16 cellular contexts compared by ENCODE assay signal in the genomic region with DNA sequence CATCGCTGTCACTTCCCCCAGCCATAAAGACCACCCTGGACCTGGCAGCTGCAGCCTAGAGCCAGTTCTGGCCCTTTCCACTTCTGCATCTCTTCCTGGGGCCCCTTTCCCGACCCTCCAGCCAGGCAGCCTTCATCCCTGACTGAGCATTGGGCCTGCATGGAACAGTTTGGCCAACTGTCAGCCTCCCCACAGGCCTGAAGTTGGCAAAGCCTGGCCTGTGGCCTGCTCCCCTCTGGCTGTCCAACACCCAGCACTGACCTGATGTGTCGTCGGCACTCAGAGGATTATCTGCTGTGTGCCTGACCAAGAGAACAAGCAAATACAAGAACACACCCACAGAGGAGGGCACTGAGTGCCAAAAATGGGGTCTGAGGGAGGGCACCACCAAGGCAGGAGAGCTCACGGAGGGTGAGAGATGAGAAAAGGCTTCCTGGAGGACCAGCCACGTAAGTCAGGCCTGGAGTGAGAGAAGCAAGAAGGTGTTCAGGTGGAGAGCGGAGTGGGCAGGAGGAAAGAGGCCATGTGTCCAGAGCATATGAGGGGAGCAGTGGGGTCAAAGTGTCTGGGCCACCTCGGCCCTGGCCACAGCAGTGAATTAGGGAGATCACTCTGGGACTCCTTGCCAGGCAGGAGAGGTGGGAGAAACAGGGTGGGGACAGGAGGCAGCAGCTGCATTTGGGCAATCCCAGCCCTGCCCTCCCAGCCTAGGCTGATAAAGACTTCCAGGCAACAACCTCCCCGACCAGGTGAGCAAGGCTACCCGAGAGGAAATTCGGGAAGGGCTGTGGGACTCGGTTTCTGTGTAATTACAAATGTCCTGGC. TPM values are rescaled to one million over a fixed set of nuclear protein-coding genes. Genes with fewer than 3 reads are reported as not detected.
DNase-seq lines count a peak whose midpoint lies in the region; ATAC-seq, FAIRE-seq and TF ChIP-seq lines count a peak whose summit lies in the region.
"Had no signal": no experiment of that assay in that cellular context is flagged by ENCODE, and none has a peak within 500 bp of the region (broad histone marks: within the 10 kb centered on the region; RNA-seq: fewer than 3 reads in every experiment).

No MANE protein-coding gene starts in this region.

- H3K27ac Mint-ChIP-seq in endothelial cell (ENCODE audit: unreplicated experiment) = no peak overlapping the region
- H3K27ac Mint-ChIP-seq in activated T-helper 17 cell treated with anti-CD3 and anti-CD28 coated beads, Interleukin-2, amount 50 U/mL, for 72 hours = no peak overlapping the region

- no peaks in the 10 kb centered on the region for H3K36me3 Mint-ChIP-seq in endothelial cell (ENCODE audit: low read depth, unreplicated experiment)
- no peaks in the 10 kb centered on the region for H3K36me3 Mint-ChIP-seq in activated T-helper 17 cell treated with anti-CD3 and anti-CD28 coated beads, Interleukin-2, amount 50 U/mL, for 72 hours (ENCODE audit: low read depth)

- no peak for FAIRE-seq in A549 (lab: Jason Lieb, UNC)
- FAIRE-seq: keratinocyte had no signal

- peaks cover 9% of the 10 kb centered on the region for H3K27me3 Mint-ChIP-seq in endothelial cell (ENCODE audit: unreplicated experiment)
- H3K27me3 Mint-ChIP-seq in activated T-helper 17 cell treated with anti-CD3 and anti-CD28 coated beads, Interleukin-2, amount 50 U/mL, for 72 hours = peaks cover 5% of the 10 kb centered on the region

- H3K27ac ChIP-seq in A549 (peak overlapping the region; percentile 88 to 89), Peyer's patch (no peak overlapping the region), SJCRH30 (no peak overlapping the region)

- H3K4me2 ChIP-seq in A549 = peak overlapping the region; percentile 68; the same call in 2 of the 3 replicates
- H3K4me2 ChIP-seq: SK-N-SH had no signal

- CTCF ChIA-PET in A549 (lab: Yijun Ruan, JAX) = interaction anchor here (1.2 to 9.4 kb wide), 6 partner anchors 5 to 324 kb away, joined by 3 to 87 read pairs (median 6); partner anchors contain the start of gene GPRIN2

- TF ChIP-seq RAD21 in A549 (conservative IDR thresholded peaks at IDR 0.05 in 1 of 2, IDR thresholded peaks at IDR 0.05 in 1 of 2) = no peak

- TF ChIP-seq CTCF in A549 (IDR thresholded peaks at IDR 0.05) (no peak), Peyer's patch (IDR thresholded peaks at IDR 0.05) (no peak), endothelial cell (IDR thresholded peaks at IDR 0.05; ENCODE audit: unreplicated experiment) (no peak), omental fat pad (IDR thresholded peaks at IDR 0.05) (no peak)

- POLR2A ChIA-PET in A549 (lab: Yijun Ruan, JAX) = interaction anchor here (1.1 to 2.0 kb wide), 3 partner anchors 11 to 27 kb away, joined by 3 to 7 read pairs (median 4); no protein-coding TSS in a partner anchor

- H3K27me3 ChIP-seq in Peyer's patch (peaks cover 0 to 6% of the 10 kb centered on the region in 2 donors), SJCRH30 (no peaks in the 10 kb centered on the region)

- H3K4me1 ChIP-seq in A549 (peaks cover 76% of the 10 kb centered on the region), Peyer's patch (peaks cover 0 to 11% (median 6%) of the 10 kb centered on the region in 4 donors), SJCRH30 (peaks cover 4% of the 10 kb centered on the region; the same call in 1 of the 2 replicates)

- H3K9me3 Mint-ChIP-seq in endothelial cell (ENCODE audit: unreplicated experiment) = no peaks in the 10 kb centered on the region
- no peaks in the 10 kb centered on the region for H3K9me3 Mint-ChIP-seq in activated T-helper 17 cell treated with anti-CD3 and anti-CD28 coated beads, Interleukin-2, amount 50 U/mL, for 72 hours

- H3K4me3 ChIP-seq in A549 = no peak overlapping the region
- no peak overlapping the region for H3K4me3 ChIP-seq in Peyer's patch
- H3K4me3 ChIP-seq in SJCRH30 = no peak overlapping the region

- 89% methylated on average over 12 of the region's 12 CpGs for WGBS in A549 (ENCODE audit: missing lambda C conversion rate)

- TF ChIP-seq POLR2A in A549 (IDR thresholded peaks at IDR 0.05; ENCODE audit: low read length) = no peak
- TF ChIP-seq POLR2A in Peyer's patch (IDR thresholded peaks at IDR 0.05) = no peak

- H3K36me3 ChIP-seq in Peyer's patch (no peaks in the 10 kb centered on the region), SJCRH30 (no peaks in the 10 kb centered on the region)

- no peaks in the 10 kb centered on the region for H3K9me3 ChIP-seq in A549
- no peaks in the 10 kb centered on the region for H3K9me3 ChIP-seq in Peyer's patch
- H3K9me3 ChIP-seq in SJCRH30 (replicated peaks) = no peaks in the 10 kb centered on the region
- H3K9me3 ChIP-seq: SK-N-SH had no signal

- peaks cover 2% of the 10 kb centered on the region for H3K4me1 Mint-ChIP-seq in endothelial cell (ENCODE audit: unreplicated experiment)
- H3K4me1 Mint-ChIP-seq in activated T-helper 17 cell treated with anti-CD3 and anti-CD28 coated beads, Interleukin-2, amount 50 U/mL, for 72 hours = peaks cover 1% of the 10 kb centered on the region

- TF ChIP-seq EP300 in A549 (IDR thresholded peaks at IDR 0.05) = no peak

- no peak overlapping the region for H3K4me3 Mint-ChIP-seq in endothelial cell (ENCODE audit: unreplicated experiment)
- H3K4me3 Mint-ChIP-seq in activated T-helper 17 cell treated with anti-CD3 and anti-CD28 coated beads, Interleukin-2, amount 50 U/mL, for 72 hours = no peak overlapping the region

- ATAC-seq in A549 (no peak), omental fat pad (ENCODE audit: low FRiP score) (no peak), HG03095 (IDR thresholded peaks at IDR 0.05; ENCODE audit: unreplicated experiment) (no peak)
- no peak for ATAC-seq in activated T-helper 17 cell treated with anti-CD3 and anti-CD28 coated beads, Interleukin-2, amount 50 U/mL, for 72 hours (replicated peaks)
- ATAC-seq: HCT116; stimulated activated naive CD8-positive, alpha-beta T cell treated with anti-CD3 and anti-CD28 coated beads, Interleukin-15, Interleukin-2, amounts not matched to agents 100 U/mL and 50 U/mL, for 24 hours had no signal

- DNase-seq in A549 (ENCODE audit: low read depth in 1 of 2, low spot score in 1 of 2) (no peak), Peyer's patch (peak in 2 of 3 donors; percentile 10 to 49), endothelial cell (ENCODE audit: low spot score) (peak; percentile 9), omental fat pad (ENCODE audit: low spot score) (peak; percentile 21), SJCRH30 (no peak), NCI-H2171 treated with DMSO at 0.1 percent for 48 hours (lab: John Stamatoyannopoulos, UW) (no peak)
- DNase-seq: foreskin fibroblast; NCI-H1436 treated with DMSO at 0.1 percent for 48 hours; SK-N-SH; stimulated activated naive CD8-positive, alpha-beta T cell treated with anti-CD3 and anti-CD28 coated beads, Interleukin-15, Interleukin-2, amounts not matched to agents 100 U/mL and 50 U/mL, for 24 hours had no signal

TF ChIP-seq in A549, 52 proteins besides CTCF, POLR2A, EP300 and RAD21:
- TF ChIP-seq FOSL2 (IDR thresholded peaks at IDR 0.05) = no peak
- TF ChIP-seq FOSL2 (CRISPR knock-in tag; IDR thresholded peaks at IDR 0.05) = no peak
- no peak for TF ChIP-seq CHD2 (IDR thresholded peaks at IDR 0.05; ENCODE audit: low read length, partially characterized antibody)
- no peak for TF ChIP-seq ATOH8 (CRISPR knock-in tag; IDR thresholded peaks at IDR 0.05; ENCODE audit: low read depth)
- no peak for TF ChIP-seq TP53 (CRISPR knock-in tag; IDR thresholded peaks at IDR 0.05)
- TF ChIP-seq, protein P1, sequence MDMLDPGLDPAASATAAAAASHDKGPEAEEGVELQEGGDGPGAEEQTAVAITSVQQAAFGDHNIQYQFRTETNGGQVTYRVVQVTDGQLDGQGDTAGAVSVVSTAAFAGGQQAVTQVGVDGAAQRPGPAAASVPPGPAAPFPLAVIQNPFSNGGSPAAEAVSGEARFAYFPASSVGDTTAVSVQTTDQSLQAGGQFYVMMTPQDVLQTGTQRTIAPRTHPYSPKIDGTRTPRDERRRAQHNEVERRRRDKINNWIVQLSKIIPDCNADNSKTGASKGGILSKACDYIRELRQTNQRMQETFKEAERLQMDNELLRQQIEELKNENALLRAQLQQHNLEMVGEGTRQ (IDR thresholded peaks at IDR 0.05) = no peak
- TF ChIP-seq HOXB5 (CRISPR knock-in tag; IDR thresholded peaks at IDR 0.05) = no peak
- no peak for TF ChIP-seq ZC3H11A (IDR thresholded peaks at IDR 0.05)
- no peak for TF ChIP-seq MYC (IDR thresholded peaks at IDR 0.05; ENCODE audit: borderline replicate concordance, low read length)
- no peak for TF ChIP-seq NFE2L2 (conservative IDR thresholded peaks at IDR 0.05; ENCODE audit: low read length)
TF ChIP-seq in A549: peak in this region for 0.

RNA-seq across cellular contexts. Expression of gene GPRIN2, which starts 4.5 kb away (rescaled TPM):
- polyA plus RNA-seq in A549 (2011; rRNA removed) (8.8 and 9.4 TPM in 2 replicates), A549 (2017; fragmentation: RNase III; extraction: RNeasy Plus Mini Kit Qiagen cat#74134 plus additional on column Dnase treatment) (25.8 to 29.9 TPM (median 28.6 TPM) in 3 replicates)
- 17.3 and 29.5 TPM in 2 replicates for polyA plus RNA-seq in A549 (2012; cell fraction: cytosol; rRNA removed)
- polyA plus RNA-seq in A549 (2012; cell fraction: nucleus; rRNA removed) = 62.0 and 88.1 TPM in 2 replicates
- polyA minus RNA-seq in A549 (2011; rRNA and poly(A)+ RNA removed) = 14.3 and 17.6 TPM in 2 replicates
- total RNA-seq in Peyer's patch (10 to 100 TPM in 3 of 4 donors, 1 to 10 TPM in 1; 6.6 to 79.9 (median 54.7) TPM), endothelial cell (ENCODE audit: unreplicated experiment) (0.31 TPM), omental fat pad (under 1 TPM in 2 of 4 donors, not detected in 2; 0.46 to 0.50 TPM)
- not detected for total RNA-seq in activated T-helper 17 cell treated with anti-CD3 and anti-CD28 coated beads, Interleukin-2, amount 50 U/mL, for 72 hours
- not detected in 2 replicates for total RNA-seq in SJCRH30 (2014; rRNA removed; shearing (Covaris generic))
- total RNA-seq: dermis microvascular lymphatic vessel endothelial cell had no signal

RNA-seq across cellular contexts. Expression of gene SYT15, which starts 27.0 kb away (rescaled TPM):
- polyA plus RNA-seq in A549 (2011; rRNA removed) = 3.3 and 3.5 TPM in 2 replicates
- polyA plus RNA-seq in A549 (2012; cell fraction: cytosol; rRNA removed) = 3.5 and 4.3 TPM in 2 replicates
- 4.5 and 4.8 TPM in 2 replicates for polyA plus RNA-seq in A549 (2012; cell fraction: nucleus; rRNA removed)
- polyA plus RNA-seq in A549 (2017; fragmentation: RNase III; extraction: RNeasy Plus Mini Kit Qiagen cat#74134 plus additional on column Dnase treatment) = 2.8 to 3.6 TPM (median 3.2 TPM) in 3 replicates
- 4.1 and 5.5 TPM in 2 replicates for polyA minus RNA-seq in A549 (2011; rRNA and poly(A)+ RNA removed)
- total RNA-seq in Peyer's patch = 1 to 10 TPM in 1 of 4 donors, under 1 TPM in 3; 0.18 to 4.1 (median 0.46) TPM
- 0.77 TPM for total RNA-seq in endothelial cell (ENCODE audit: unreplicated experiment)
- 1 to 10 TPM in 3 of 4 donors, under 1 TPM in 1; 0.65 to 9.6 (median 2.9) TPM for total RNA-seq in omental fat pad
- under 1 TPM; 0.37 to 0.56 TPM for total RNA-seq in activated T-helper 17 cell treated with anti-CD3 and anti-CD28 coated beads, Interleukin-2, amount 50 U/mL, for 72 hours
- total RNA-seq in SJCRH30 (2014; rRNA removed; shearing (Covaris generic)) = 0.08 TPM in 1 of 2 replicates, not detected in the other
- polyA plus RNA-seq: neural cell had no signal

Comparison
In these comparisons a context has a peak if more than half of its experiments do, and no peak if none do; other contexts are left out.
1. DNase-seq: peak in Peyer's patch (2 of 3), endothelial cell (single experiment) and omental fat pad (single experiment); none in A549 (0 of 2), SJCRH30 (0 of 2) and NCI-H2171 treated with DMSO at 0.1 percent for 48 hours (single experiment).
2. H3K27ac ChIP-seq: peak in A549 (2 of 2); none in Peyer's patch (0 of 4) and SJCRH30 (single experiment).